Comparison of ENCODE assay signal across 9 cellular contexts in the genomic region with DNA sequence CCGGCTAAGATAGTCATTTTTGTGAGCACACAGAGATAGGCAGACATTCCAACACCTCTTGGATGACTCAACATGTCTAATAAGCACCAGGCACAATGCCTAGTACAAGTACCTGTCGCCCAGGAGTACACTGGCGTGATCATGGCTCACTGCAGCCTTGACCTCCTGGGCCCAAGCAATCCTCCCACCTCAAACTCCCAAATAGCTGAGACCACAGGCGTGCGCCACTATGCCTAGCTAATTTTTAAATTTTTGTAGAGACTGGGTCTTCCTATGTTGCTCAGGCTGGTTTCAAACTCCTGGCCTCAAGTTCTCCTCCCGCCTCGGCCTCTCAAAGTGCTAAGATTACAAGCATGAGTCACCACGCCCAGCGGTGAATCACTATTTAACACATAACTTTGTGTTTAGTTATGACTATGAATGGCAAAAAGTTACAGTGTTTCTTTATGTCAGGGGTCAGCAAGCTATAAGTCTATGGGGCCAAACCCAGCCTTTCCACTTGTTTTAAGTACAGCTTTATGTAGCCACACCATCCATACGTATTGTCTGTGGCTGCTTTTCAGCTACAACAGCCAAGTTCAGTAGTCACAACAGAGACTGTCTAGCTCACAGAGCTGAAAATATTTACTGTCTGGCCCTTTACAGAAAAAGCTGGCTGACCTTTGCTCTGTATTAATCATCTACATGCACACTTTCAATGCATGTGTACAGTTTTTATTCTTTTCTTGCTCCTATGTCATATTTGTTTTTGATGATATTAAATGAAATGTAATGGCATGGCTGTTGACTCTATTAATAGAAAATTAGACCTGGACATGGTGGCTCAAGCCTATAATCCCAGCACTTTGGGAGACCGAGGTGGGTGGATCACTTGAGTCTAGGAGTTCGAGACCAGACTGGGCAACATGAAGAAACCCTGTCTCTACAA. TPM values are rescaled to one million over a fixed set of nuclear protein-coding genes. Genes with fewer than 3 reads are reported as not detected.
DNase-seq lines count a peak whose midpoint lies in the region; ATAC-seq and TF ChIP-seq lines count a peak whose summit lies in the region.
"Had no signal": no experiment of that assay in that cellular context is flagged by ENCODE, and none has a peak within 500 bp of the region (broad histone marks: within the 10 kb centered on the region; RNA-seq: fewer than 3 reads in every experiment).

No MANE protein-coding gene starts in this region.

- no peaks in the 10 kb centered on the region for H3K4me1 Mint-ChIP-seq in naive B cell

- DNase-seq in AG09309 (ENCODE audit: low read depth) (peak; percentile 32), M059J (ENCODE audit: low read depth) (peak; percentile 89), naive B cell (no peak), substantia nigra (lab: John Stamatoyannopoulos, UW) (no peak), NCI-H345 (lab: John Stamatoyannopoulos, UW) (no peak), GOT3 (lab: John Stamatoyannopoulos, UW) (no peak)
- DNase-seq in activated naive CD4-positive, alpha-beta T cell treated with anti-CD3 and anti-CD28 coated beads, Interleukin-2, amount 50 U/mL, for 72 hours (ENCODE audit: low spot score in 2 of 2) = peak; percentile 62 to 72

- peak; percentile 88 to 89 for ATAC-seq in activated naive CD4-positive, alpha-beta T cell treated with anti-CD3 and anti-CD28 coated beads, Interleukin-2, amount 50 U/mL, for 72 hours
- ATAC-seq in naive B cell (ENCODE audit: low read depth in 2 of 2) (no peak), HG02970 (IDR thresholded peaks at IDR 0.05; ENCODE audit: low FRiP score, unreplicated experiment) (no peak)

- TF ChIP-seq CTCF in AG09309 (IDR thresholded peaks at IDR 0.05; ENCODE audit: control insufficient read depth, insufficient read depth, low read depth, low read length, missing control alignments) = no peak

- H3K36me3 Mint-ChIP-seq in activated naive CD4-positive, alpha-beta T cell treated with anti-CD3 and anti-CD28 coated beads, Interleukin-2, amount 50 U/mL, for 72 hours = peaks cover 0 to 42% of the 10 kb centered on the region in 2 donors
- peaks cover 16 to 17% of the 10 kb centered on the region in 2 donors for H3K36me3 Mint-ChIP-seq in naive B cell

- no peaks in the 10 kb centered on the region for H3K9me3 Mint-ChIP-seq in activated naive CD4-positive, alpha-beta T cell treated with anti-CD3 and anti-CD28 coated beads, Interleukin-2, amount 50 U/mL, for 72 hours
- H3K9me3 Mint-ChIP-seq in naive B cell = no peaks in the 10 kb centered on the region

- no peaks in the 10 kb centered on the region for H3K27me3 Mint-ChIP-seq in naive B cell

- H3K4me3 Mint-ChIP-seq in naive B cell = no peak overlapping the region

- H3K27ac ChIP-seq in substantia nigra (ENCODE audit: low read depth, low read length, poor library complexity, severe bottlenecking) = no peak overlapping the region
- H3K27ac ChIP-seq: parathyroid adenoma had no signal

- peak overlapping the region; percentile 72 to 98 for H3K27ac Mint-ChIP-seq in activated naive CD4-positive, alpha-beta T cell treated with anti-CD3 and anti-CD28 coated beads, Interleukin-2, amount 50 U/mL, for 72 hours
- H3K27ac Mint-ChIP-seq in naive B cell = peak overlapping the region in 5 of 6 donors; percentile 20 to 85 (median 40)

- no peak overlapping the region for H3K4me3 ChIP-seq in AG09309 (ENCODE audit: control insufficient read depth, low read depth, low read length)

RNA-seq across cellular contexts. Expression of a gene that starts 18.7 kb away (rescaled TPM):
- 10.0 and 14.3 TPM in 2 replicates for total RNA-seq in M059J (2014; rRNA removed; shearing (Covaris generic))
- 10 to 100 TPM; 74.6 to 88.0 TPM for total RNA-seq in activated naive CD4-positive, alpha-beta T cell treated with anti-CD3 and anti-CD28 coated beads, Interleukin-2, amount 50 U/mL, for 72 hours
- 10 to 100 TPM in 3 of 6 donors, 1 to 10 TPM in 3; 4.3 to 11.8 (median 9.5) TPM for polyA plus RNA-seq in naive B cell (ENCODE audit: low read depth in 6 of 6)

RNA-seq across cellular contexts. Expression of a gene that starts 55.6 kb away (rescaled TPM):
- total RNA-seq in M059J (2014; rRNA removed; shearing (Covaris generic)) = 36.8 and 50.9 TPM in 2 replicates
- total RNA-seq in activated naive CD4-positive, alpha-beta T cell treated with anti-CD3 and anti-CD28 coated beads, Interleukin-2, amount 50 U/mL, for 72 hours = 10 to 100 TPM; 17.2 to 36.7 TPM
- polyA plus RNA-seq in naive B cell (ENCODE audit: low read depth in 6 of 6) = 10 to 100 TPM; 12.2 to 22.0 (median 14.9) TPM

RNA-seq across cellular contexts. Expression of a gene that starts 55.9 kb away (rescaled TPM):
- 54.7 and 56.8 TPM in 2 replicates for total RNA-seq in M059J (2014; rRNA removed; shearing (Covaris generic))
- total RNA-seq in activated naive CD4-positive, alpha-beta T cell treated with anti-CD3 and anti-CD28 coated beads, Interleukin-2, amount 50 U/mL, for 72 hours = 10 to 100 TPM; 62.8 to 86.4 TPM
- 10 to 100 TPM; 25.3 to 47.1 (median 33.7) TPM for polyA plus RNA-seq in naive B cell (ENCODE audit: low read depth in 6 of 6)

Comparison
In these comparisons a context has a peak if more than half of its experiments do, and no peak if none do; other contexts are left out.
1. DNase-seq: peak in AG09309 (single experiment), M059J (single experiment) and activated naive CD4-positive, alpha-beta T cell treated with anti-CD3 and anti-CD28 coated beads, Interleukin-2, amount 50 U/mL, for 72 hours (2 of 2); none in naive B cell (single experiment), substantia nigra (0 of 49), NCI-H345 (single experiment) and GOT3 (single experiment).
2. ATAC-seq: peak in activated naive CD4-positive, alpha-beta T cell treated with anti-CD3 and anti-CD28 coated beads, Interleukin-2, amount 50 U/mL, for 72 hours (2 of 2); none in naive B cell (0 of 2) and HG02970 (single experiment).